Comparison of ENCODE assay signal across 9 cellular contexts in genomic region chr1:230176871-230177411, GRCh38.
DNase-seq lines count a peak whose midpoint lies in the region; ATAC-seq and TF ChIP-seq lines count a peak whose summit lies in the region.
"Had no signal": no experiment of that assay in that cellular context is flagged by ENCODE, and none has a peak within 500 bp of the region (broad histone marks: within the 10 kb centered on the region; RNA-seq: fewer than 3 reads in every experiment).

No MANE protein-coding gene starts in this region.

- peaks cover 4 to 33% (median 13%) of the 10 kb centered on the region in 3 donors for H3K36me3 Mint-ChIP-seq in naive thymus-derived CD8-positive, alpha-beta T cell

- peaks cover 21 to 52% (median 33%) of the 10 kb centered on the region in 4 donors for H3K4me1 Mint-ChIP-seq in naive thymus-derived CD8-positive, alpha-beta T cell

- H3K27ac ChIP-seq in prostate gland (no peak overlapping the region), stomach (peak overlapping the region in 2 of 5 donors; percentile 41 to 47)

- peak overlapping the region in 1 of 10 donors; percentile 13 for H3K4me3 Mint-ChIP-seq in naive thymus-derived CD8-positive, alpha-beta T cell

- POLR2A ChIA-PET in naive thymus-derived CD8-positive, alpha-beta T cell (lab: Charles Lee) = no interaction called here

- H3K27me3 ChIP-seq in prostate gland (replicated peaks; ENCODE audit: insufficient read depth) = no peaks in the 10 kb centered on the region
- H3K27me3 ChIP-seq in stomach = no peaks in the 10 kb centered on the region

- intact Hi-C loops in prostate gland (cut with DNase I) = no loop called here
- intact Hi-C loops in stomach (cut with DNase I; ENCODE audit: low total_unique reads) = no loop called here

- H3K4me3 ChIP-seq in prostate gland (no peak overlapping the region), stomach (peak overlapping the region in 2 of 4 donors; percentile 4 to 21)

- DNase-seq in CMK (ENCODE audit: low read depth) (peak; percentile 65), NCI-H69 (lab: John Stamatoyannopoulos, UW) (peak; percentile 92), fibroblast of gingiva (ENCODE audit: low read depth) (peak; percentile 63), occipital lobe (lab: John Stamatoyannopoulos, UW) (peak; percentile 73), prostate gland (ENCODE audit: low spot score) (no peak), stomach (no peak)
- DNase-seq in naive thymus-derived CD8-positive, alpha-beta T cell = no peak
- DNase-seq: stimulated activated naive CD4-positive, alpha-beta T cell treated with Interleukin-2 at 50 U/mL for 16 hours had no signal

- H3K4me1 ChIP-seq in prostate gland (replicated peaks) (no peaks in the 10 kb centered on the region), stomach (peaks cover 0 to 41% (median 18%) of the 10 kb centered on the region in 4 donors)

- ATAC-seq in HG02840 (IDR thresholded peaks at IDR 0.05; ENCODE audit: low FRiP score, unreplicated experiment) = no peak
- ATAC-seq in naive thymus-derived CD8-positive, alpha-beta T cell = no peak

- WGBS in prostate gland = 48% methylated on average over 17 of the region's 17 CpGs
- 51 to 72% (median 66%) methylated on average over 17 of the region's 17 CpGs for WGBS in stomach, 5 donors

- H3K9me3 ChIP-seq in prostate gland = no peaks in the 10 kb centered on the region
- H3K9me3 ChIP-seq in stomach = no peaks in the 10 kb centered on the region

- no peak for TF ChIP-seq EP300 in stomach (IDR thresholded peaks at IDR 0.05)

- H3K27ac Mint-ChIP-seq in naive thymus-derived CD8-positive, alpha-beta T cell = peak overlapping the region in 1 of 10 donors; percentile 19

- H3K36me3 ChIP-seq in prostate gland (no peaks in the 10 kb centered on the region), stomach (peaks cover 0 to 17% (median 13%) of the 10 kb centered on the region in 4 donors)

- H3K27me3 Mint-ChIP-seq in naive thymus-derived CD8-positive, alpha-beta T cell = no peaks in the 10 kb centered on the region

- H3K9me3 Mint-ChIP-seq in naive thymus-derived CD8-positive, alpha-beta T cell = no peaks in the 10 kb centered on the region

- TF ChIP-seq POLR2A in prostate gland (IDR thresholded peaks at IDR 0.05) (no peak), stomach (IDR thresholded peaks at IDR 0.05) (no peak)

- TF ChIP-seq CTCF in prostate gland (IDR thresholded peaks at IDR 0.05) (no peak), stomach (IDR thresholded peaks at IDR 0.05) (no peak)

Comparison
In these comparisons a context has a peak if more than half of its experiments do, and no peak if none do; other contexts are left out.
1. DNase-seq: peak in CMK (single experiment), NCI-H69 (single experiment), fibroblast of gingiva (single experiment) and occipital lobe (single experiment); none in prostate gland (single experiment), stomach (single experiment) and naive thymus-derived CD8-positive, alpha-beta T cell (0 of 10).